ENCODE assay signal across 1 cellular context in genomic region chr19:10615429-10616023, GRCh38.
A peak's percentile ranks its signal among the peaks of the same experiment; 100 is the strongest.
TF ChIP-seq lines count a peak whose summit lies in the region.

No MANE protein-coding gene starts in this region.

TF ChIP-seq in HepG2, 621 proteins besides CTCF, POLR2A, EP300 and RAD21:
- TF ChIP-seq ZNF629 (CRISPR knock-in tag; conservative IDR thresholded peaks at IDR 0.05) = peak; percentile 66
- TF ChIP-seq BCL3 (CRISPR knock-in tag; IDR thresholded peaks at IDR 0.05) = no peak
- TF ChIP-seq ZNF484 (CRISPR knock-in tag; IDR thresholded peaks at IDR 0.05; ENCODE audit: borderline replicate concordance, low read depth) = no peak
TF ChIP-seq in HepG2: peak in this region for 1.
